In the genomic region with DNA sequence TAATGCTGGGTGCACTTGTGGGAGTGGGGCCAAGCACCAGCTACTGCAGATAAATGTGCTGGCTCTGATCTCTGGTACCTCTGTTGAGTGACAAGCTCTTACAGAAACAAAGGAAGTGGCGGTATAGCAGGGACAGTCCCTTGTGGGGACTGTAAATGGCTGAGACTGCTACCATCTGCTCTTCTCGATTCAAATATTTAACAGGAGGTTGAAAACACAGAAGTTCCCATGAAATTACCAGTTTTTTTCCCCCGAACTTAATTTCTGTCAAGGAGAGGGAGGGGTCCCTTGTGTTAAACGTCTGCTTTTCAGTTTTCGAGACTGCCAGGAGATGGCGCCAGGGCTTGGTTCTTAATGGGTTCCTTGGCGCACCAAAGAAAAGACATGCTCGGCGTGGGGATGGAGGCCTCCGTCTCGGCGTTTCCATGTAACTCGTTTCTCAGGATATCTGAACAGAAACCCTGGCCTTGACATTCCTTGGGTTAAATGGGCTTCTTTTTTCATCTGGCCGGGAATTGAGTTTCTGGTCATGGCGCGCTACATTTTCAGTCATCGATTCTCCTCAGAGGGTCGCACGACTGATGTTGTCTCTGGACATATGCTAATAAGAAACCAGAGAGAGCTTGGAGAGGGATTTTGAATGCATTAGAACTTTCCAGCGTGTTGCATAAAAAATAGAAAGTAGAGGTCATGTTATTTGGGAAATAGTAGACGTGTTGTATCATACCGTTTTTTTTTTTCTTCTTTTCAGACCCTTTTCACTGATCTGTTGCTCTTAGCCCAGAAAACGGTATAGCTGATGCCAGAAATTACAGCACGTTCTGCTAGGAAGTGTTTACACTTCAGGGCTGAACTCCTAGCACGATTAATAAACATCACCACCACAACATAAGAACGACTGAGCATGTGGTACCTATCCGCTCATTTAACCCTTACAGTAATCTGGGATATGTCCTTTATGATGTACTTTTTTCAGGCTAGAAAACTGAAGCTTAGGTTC, we compare ENCODE assay signal across 8 cellular contexts.
A peak's percentile ranks its signal among the peaks of the same experiment; 100 is the strongest.
DNase-seq lines count a peak whose midpoint lies in the region; ATAC-seq and TF ChIP-seq lines count a peak whose summit lies in the region.

No MANE protein-coding gene starts in this region.

- peaks cover 9% of the 10 kb centered on the region; the same call in 1 of the 2 replicates for H3K27me3 ChIP-seq in ACC112 (ENCODE audit: insufficient read depth, low read length)
- H3K27me3 ChIP-seq in mammary epithelial cell (ENCODE audit: insufficient read depth, low read length), result no peaks in the 10 kb centered on the region

- H3K9me3 ChIP-seq in mammary epithelial cell (replicated peaks; ENCODE audit: insufficient read depth, low read length), result no peaks in the 10 kb centered on the region

- WGBS in mammary epithelial cell (ENCODE audit: low coverage, missing lambda C conversion rate), result 46% methylated on average over 27 of the region's 27 CpGs

- H3K4me1 ChIP-seq in ACC112 (ENCODE audit: control insufficient read depth, insufficient read depth, low read length, unreplicated experiment), result peaks cover 13% of the 10 kb centered on the region
- H3K4me1 ChIP-seq in mammary epithelial cell (ENCODE audit: insufficient read depth, low read length), result peaks cover 10% of the 10 kb centered on the region

- TF ChIP-seq CTCF in mammary epithelial cell (conservative IDR thresholded peaks at IDR 0.05 in 1 of 2, IDR thresholded peaks at IDR 0.05 in 1 of 2; ENCODE audit: extremely low read depth in 1 of 2, insufficient read depth in 1 of 2, low read depth in 1 of 2, low read length in 2 of 2), result peak; percentile 69 to 88

- no peak overlapping the region for H3K27ac ChIP-seq in ACC112 (ENCODE audit: low read depth, low read length)
- H3K27ac ChIP-seq in mammary epithelial cell (ENCODE audit: insufficient read depth, low read depth, low read length), result no peak overlapping the region

- TF ChIP-seq POLR2A in GM18505 (IDR thresholded peaks at IDR 0.05; ENCODE audit: borderline replicate concordance, extremely low read depth, insufficient read depth, insufficient read length), result no peak

- peak; percentile 90 for ATAC-seq in GM18505 (IDR thresholded peaks at IDR 0.05; ENCODE audit: unreplicated experiment)
- ATAC-seq in HG02884 (IDR thresholded peaks at IDR 0.05; ENCODE audit: unreplicated experiment), result peak; percentile 98

- intact Hi-C loops in mammary epithelial cell (cut with micrococcal nuclease), result loop anchor here (1.0 to 10.0 kb wide), 10 partner anchors 139 to 739 kb away; a partner anchor contains a TSS

- in situ Hi-C loops in mammary epithelial cell (cut with MboI; ENCODE audit: low sequenced_read_pairs in 2 of 2), result loop anchor here (10.0 to 25.0 kb wide), 3 partner anchors 232 to 504 kb away; a partner anchor contains a TSS

- CTCF ChIA-PET in mammary epithelial cell (lab: Charles Lee; ENCODE audit: low non-redundant PET), result no interaction called here

- H2AFZ ChIP-seq in ACC112 (ENCODE audit: low read length, unreplicated experiment) (peak overlapping the region; percentile 73), mammary epithelial cell (ENCODE audit: low read depth, low read length) (peak overlapping the region; percentile 63)

- peak overlapping the region; percentile 65 for H3K4me3 ChIP-seq in ACC112 (ENCODE audit: low read depth, low read length)
- H3K4me3 ChIP-seq in mammary epithelial cell (replicated peaks in 1 of 3; ENCODE audit: insufficient read depth in 1 of 3, low read depth in 2 of 3, low read length in 3 of 3), result no peak overlapping the region

- dilution Hi-C loops in mammary epithelial cell (cut with HindIII; ENCODE audit: low sequenced_read_pairs), result loop anchor here (25.0 kb wide), 2 partner anchors 229 to 329 kb away; a partner anchor contains a TSS

- H3K79me2 ChIP-seq in ACC112 (ENCODE audit: control insufficient read depth, insufficient read depth, low read length, unreplicated experiment) (no peaks in the 10 kb centered on the region), mammary epithelial cell (ENCODE audit: insufficient read depth, low read length) (no peaks in the 10 kb centered on the region)

- no TSS peak for BruUV-seq in mammary epithelial cell (replicated peaks; lab: Mats Ljungman, UMichigan)

- DNase-seq in NCI-H1417 (lab: John Stamatoyannopoulos, UW), result peak; percentile 77 to 92 (median 89)
- peak; percentile 1 for DNase-seq in T follicular helper cell (ENCODE audit: low read depth)
- DNase-seq in mammary epithelial cell, result peak; percentile 47
- DNase-seq in islet precursor cell, result peak; percentile 88
- DNase-seq in smooth muscle cell of the brain vasculature (ENCODE audit: low read depth, low spot score), result peak; percentile 68

- H3K9ac ChIP-seq in mammary epithelial cell (ENCODE audit: insufficient read depth, low read length), result no peak overlapping the region

- no peaks in the 10 kb centered on the region for H3K36me3 ChIP-seq in ACC112 (ENCODE audit: insufficient read depth, low read length)
- H3K36me3 ChIP-seq in mammary epithelial cell (ENCODE audit: insufficient read depth, low read length), result no peaks in the 10 kb centered on the region

- peak overlapping the region; percentile 30 for H3K4me2 ChIP-seq in mammary epithelial cell (ENCODE audit: insufficient read depth, low read depth, low read length)

- H4K20me1 ChIP-seq in mammary epithelial cell (ENCODE audit: insufficient read depth, low read length), result no peaks in the 10 kb centered on the region

Comparison
In these comparisons a context has a peak if more than half of its experiments do, and no peak if none do; other contexts are left out.
1. DNase-seq: peak in every context shown above with its lines; median percentile 89 in NCI-H1417; 88 in islet precursor cell; 68 in smooth muscle cell of the brain vasculature; 47 in mammary epithelial cell; 1 in T follicular helper cell.